Comparison of ENCODE assay signal across 25 cellular contexts in genomic region chr11:27367881-27368280, GRCh38. TPM values are rescaled to one million over a fixed set of nuclear protein-coding genes. Genes with fewer than 3 reads are reported as not detected.
DNase-seq lines count a peak whose midpoint lies in the region; ATAC-seq and TF ChIP-seq lines count a peak whose summit lies in the region.
"Had no signal": no experiment of that assay in that cellular context is flagged by ENCODE, and none has a peak within 500 bp of the region (broad histone marks: within the 10 kb centered on the region; RNA-seq: fewer than 3 reads in every experiment).

No MANE protein-coding gene starts in this region.

- no peak for ATAC-seq in Right ventricle myocardium superior (ENCODE audit: poor library complexity)
- ATAC-seq: effector memory CD8-positive, alpha-beta T cell; GM12878; left cardiac atrium; naive thymus-derived CD4-positive, alpha-beta T cell; sciatic nerve; stimulated activated memory B cell treated with anti-CD40 and anti-IgM and Interleukin-4, amounts not matched to agents 10 μg/mL and 1 μg/mL and 100 μg/mL, for 72 hours had no signal

- peaks cover 35% of the 10 kb centered on the region for H3K36me3 ChIP-seq in cardiac muscle cell

- intact Hi-C loops in Right ventricle myocardium superior (cut with DNase I) = loop anchor here (10.0 kb wide), 1 partner anchor 107 kb away; the partner anchor contains the start of gene LGR4
- intact Hi-C loops in dorsolateral prefrontal cortex (cut with DNase I) = loop anchor here in 1 of 2 donors (10.0 kb wide), 1 partner anchor 107 kb away; the partner anchor contains the start of gene LGR4

- H3K4me1 ChIP-seq in cardiac muscle cell (ENCODE audit: low read depth) = peaks cover 7% of the 10 kb centered on the region
- H3K4me1 ChIP-seq: parathyroid adenoma had no signal

- H3K4me3 ChIP-seq in cardiac muscle cell (no peak overlapping the region), dorsolateral prefrontal cortex (no peak overlapping the region)
- H3K4me3 ChIP-seq: esophagus squamous epithelium, GM12878, thoracic aorta had no signal

- H3K27ac ChIP-seq in cardiac muscle cell (peak overlapping the region; percentile 62), dorsolateral prefrontal cortex (no peak overlapping the region)
- H3K27ac ChIP-seq: C4-2B, esophagus squamous epithelium, HL-60, parathyroid adenoma, thoracic aorta had no signal

- DNase-seq in cardiac muscle cell (ENCODE audit: low read depth in 1 of 2, low spot score in 1 of 2) (no peak), Right ventricle myocardium superior (no peak), NCI-H2081 treated with DMSO at 0.1 percent for 48 hours (lab: John Stamatoyannopoulos, UW) (peak; percentile 70), SHP77 (lab: John Stamatoyannopoulos, UW) (peak; percentile 76), UCSD-AML1 (lab: John Stamatoyannopoulos, UW; ENCODE audit: unreplicated experiment) (no peak), kidney tubule cell (ENCODE audit: low spot score) (no peak), dorsolateral prefrontal cortex (no peak)
- DNase-seq in activated T-cell treated with anti-CD3 and anti-CD28 coated beads, Interleukin-2, amount 50 U/mL, for 1 hour = no peak
- DNase-seq: ACHN; activated CD4-positive, alpha-beta T cell treated with anti-CD3 and anti-CD28 coated beads for 4 hours; DMS79; effector memory CD8-positive, alpha-beta T cell; esophagus squamous epithelium; left cardiac atrium; naive thymus-derived CD4-positive, alpha-beta T cell; NCI-H2171 treated with DMSO at 0.1 percent for 48 hours; RPMI8226; SW 1271 had no signal

- no peaks in the 10 kb centered on the region for H3K9me3 ChIP-seq in cardiac muscle cell (ENCODE audit: low read depth)
- H3K9me3 ChIP-seq: esophagus squamous epithelium, thoracic aorta had no signal

- no peak for TF ChIP-seq CTCF in cardiac muscle cell (IDR thresholded peaks at IDR 0.05; ENCODE audit: low read depth, low read length)
- no peak for TF ChIP-seq CTCF in dorsolateral prefrontal cortex (IDR thresholded peaks at IDR 0.05 in 54 of 56, conservative IDR thresholded peaks at IDR 0.05 in 2 of 56; ENCODE audit: low read depth in 1 of 56, partially characterized antibody in 56 of 56)

- no peaks in the 10 kb centered on the region for H3K27me3 ChIP-seq in cardiac muscle cell
- no peaks in the 10 kb centered on the region for H3K27me3 ChIP-seq in dorsolateral prefrontal cortex
- H3K27me3 ChIP-seq: esophagus squamous epithelium had no signal

RNA-seq across cellular contexts. Expression of gene CCDC34, which starts 4.9 kb away (rescaled TPM):
- total RNA-seq in cardiac muscle cell (9.1 and 21.1 TPM in 2 replicates), Right ventricle myocardium superior (3.6 TPM), dorsolateral prefrontal cortex (10 to 100 TPM in 108 of 120 experiments, 1 to 10 TPM in 12; 3.1 to 23.2 (median 14.1) TPM)
- polyA plus RNA-seq in cardiac muscle cell = 12.8 and 19.0 TPM in 2 replicates

Comparison
In these comparisons a context has a peak if more than half of its experiments do, and no peak if none do; other contexts are left out.
1. DNase-seq: peak in NCI-H2081 treated with DMSO at 0.1 percent for 48 hours (single experiment) and SHP77 (2 of 2); none in cardiac muscle cell (0 of 2), Right ventricle myocardium superior (single experiment), activated T-cell treated with anti-CD3 and anti-CD28 coated beads, Interleukin-2, amount 50 U/mL, for 1 hour (single experiment), UCSD-AML1 (single experiment), kidney tubule cell (single experiment) and dorsolateral prefrontal cortex (0 of 10).